In the genomic region with DNA sequence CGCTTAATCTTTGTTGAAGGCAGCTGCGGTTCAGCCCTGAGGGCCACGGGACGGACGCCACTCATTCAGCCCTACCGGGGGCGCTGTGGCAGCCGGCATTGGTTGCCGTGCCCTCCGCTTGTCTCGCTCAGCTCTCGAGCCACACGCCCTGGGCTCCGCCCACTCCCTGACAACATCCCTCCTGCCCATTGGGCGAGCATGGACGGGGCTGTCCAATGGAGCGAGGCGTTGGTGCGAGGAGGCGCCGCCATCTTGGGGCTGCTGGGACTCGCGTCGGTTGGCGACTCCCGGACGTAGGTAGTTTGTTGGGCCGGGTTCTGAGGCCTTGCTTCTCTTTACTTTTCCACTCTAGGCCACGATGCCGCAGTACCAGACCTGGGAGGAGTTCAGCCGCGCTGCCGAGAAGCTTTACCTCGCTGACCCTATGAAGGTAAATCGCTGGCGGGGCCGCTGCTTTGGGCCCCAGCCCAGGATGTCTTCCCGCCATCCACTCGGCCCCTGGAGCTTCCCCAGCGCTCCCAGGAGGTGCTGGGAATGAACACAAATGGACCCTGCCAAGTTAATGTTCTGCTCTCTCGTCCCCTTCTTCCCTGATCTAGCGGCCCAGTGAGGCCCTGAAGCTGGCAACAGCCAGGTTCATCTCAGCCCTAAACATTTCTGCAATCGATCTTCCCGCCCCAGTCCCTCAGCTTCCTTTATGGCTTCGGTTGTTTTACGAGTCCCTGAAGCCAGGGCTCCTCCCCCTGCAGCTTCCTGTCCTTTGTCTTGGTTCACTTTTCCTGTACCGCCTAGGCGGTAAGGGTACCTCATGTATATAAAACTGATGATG, we compare ENCODE assay signal across 1 cellular context.
TF ChIP-seq lines count a peak whose summit lies in the region.

SRP9 (plus strand) TSS at position 244 of the 829 bp plus-strand sequence; CDS start at position 359, 115 bp downstream.

TF ChIP-seq in HepG2, 621 proteins besides CTCF, POLR2A, EP300 and RAD21 (continued from another document and continues in another):
- TF ChIP-seq ZNF687 (CRISPR knock-in tag; IDR thresholded peaks at IDR 0.05) (peak; percentile 96), TAF15 (IDR thresholded peaks at IDR 0.05; ENCODE audit: low read depth, low read length, poor library complexity, severe bottlenecking) (peak; percentile 80), NR2C2 (CRISPR knock-in tag; IDR thresholded peaks at IDR 0.05; ENCODE audit: borderline replicate concordance) (peak; percentile 64; the same call in 1 of the 2 replicates), AHR (CRISPR knock-in tag; IDR thresholded peaks at IDR 0.05) (no peak), ZNF766 (CRISPR knock-in tag; IDR thresholded peaks at IDR 0.05; ENCODE audit: borderline replicate concordance) (no peak), ZNF713 (CRISPR knock-in tag; IDR thresholded peaks at IDR 0.05) (no peak), ZNF83 (CRISPR knock-in tag; IDR thresholded peaks at IDR 0.05; ENCODE audit: borderline replicate concordance) (no peak; the same call in 1 of the 2 replicates), AKNA (CRISPR knock-in tag; IDR thresholded peaks at IDR 0.05; ENCODE audit: borderline replicate concordance) (no peak), GLI4 (CRISPR knock-in tag; IDR thresholded peaks at IDR 0.05; ENCODE audit: borderline replicate concordance) (no peak), ZNF260 (CRISPR knock-in tag; IDR thresholded peaks at IDR 0.05; ENCODE audit: borderline replicate concordance, low read depth) (no peak), YEATS4 (CRISPR knock-in tag; IDR thresholded peaks at IDR 0.05; ENCODE audit: borderline replicate concordance) (peak; percentile 88), ZNF20 (CRISPR knock-in tag; IDR thresholded peaks at IDR 0.05) (no peak), REXO4 (CRISPR knock-in tag; IDR thresholded peaks at IDR 0.05; ENCODE audit: borderline replicate concordance) (no peak), ELF4 (CRISPR knock-in tag; IDR thresholded peaks at IDR 0.05; ENCODE audit: borderline replicate concordance) (no peak; the same call in 1 of the 2 replicates), TBL1XR1 (IDR thresholded peaks at IDR 0.05; ENCODE audit: borderline replicate concordance, low read length, partially characterized antibody) (peak; percentile 64), PHF8 (CRISPR knock-in tag; IDR thresholded peaks at IDR 0.05) (peak; percentile 95), CENPX (CRISPR knock-in tag; IDR thresholded peaks at IDR 0.05) (no peak), AGO2 (optimal IDR thresholded peaks at IDR 0.05; ENCODE audit: low read depth, low read length) (peak; percentile 78), ZNF7 (CRISPR knock-in tag; IDR thresholded peaks at IDR 0.05) (no peak), ADNP (CRISPR knock-in tag; IDR thresholded peaks at IDR 0.05) (no peak), ATM (IDR thresholded peaks at IDR 0.05; ENCODE audit: borderline replicate concordance) (no peak), ZBTB20 (CRISPR knock-in tag; IDR thresholded peaks at IDR 0.05; ENCODE audit: borderline replicate concordance, low read depth) (peak; percentile 41; the same call in 1 of the 2 replicates), HIC2 (CRISPR knock-in tag; IDR thresholded peaks at IDR 0.05; ENCODE audit: low read depth) (peak; percentile 60; the same call in 1 of the 2 replicates), ZNF777 (CRISPR knock-in tag; IDR thresholded peaks at IDR 0.05) (peak; percentile 40; the same call in 1 of the 2 replicates), ZNF180 (CRISPR knock-in tag; IDR thresholded peaks at IDR 0.05; ENCODE audit: borderline replicate concordance, low read depth) (no peak), MBNL3 (CRISPR knock-in tag; conservative IDR thresholded peaks at IDR 0.05) (no peak), HNF4A (CRISPR knock-in tag; IDR thresholded peaks at IDR 0.05) (no peak), NCOA1 (CRISPR knock-in tag; IDR thresholded peaks at IDR 0.05) (0 out of 2 replicates have a peak, but pooled peaks have one; percentile 48), RBFOX2 (IDR thresholded peaks at IDR 0.05; ENCODE audit: low read depth, low read length) (peak; percentile 91), ESRRA (CRISPR knock-in tag; IDR thresholded peaks at IDR 0.05; ENCODE audit: low read depth) (peak; percentile 18; the same call in 1 of the 2 replicates), NFE2 (CRISPR knock-in tag; IDR thresholded peaks at IDR 0.05) (no peak), ZBTB1 (CRISPR knock-in tag; IDR thresholded peaks at IDR 0.05; ENCODE audit: borderline replicate concordance) (no peak), SIX1 (CRISPR knock-in tag; IDR thresholded peaks at IDR 0.05; ENCODE audit: borderline replicate concordance) (no peak)
- TF ChIP-seq, protein P1, sequence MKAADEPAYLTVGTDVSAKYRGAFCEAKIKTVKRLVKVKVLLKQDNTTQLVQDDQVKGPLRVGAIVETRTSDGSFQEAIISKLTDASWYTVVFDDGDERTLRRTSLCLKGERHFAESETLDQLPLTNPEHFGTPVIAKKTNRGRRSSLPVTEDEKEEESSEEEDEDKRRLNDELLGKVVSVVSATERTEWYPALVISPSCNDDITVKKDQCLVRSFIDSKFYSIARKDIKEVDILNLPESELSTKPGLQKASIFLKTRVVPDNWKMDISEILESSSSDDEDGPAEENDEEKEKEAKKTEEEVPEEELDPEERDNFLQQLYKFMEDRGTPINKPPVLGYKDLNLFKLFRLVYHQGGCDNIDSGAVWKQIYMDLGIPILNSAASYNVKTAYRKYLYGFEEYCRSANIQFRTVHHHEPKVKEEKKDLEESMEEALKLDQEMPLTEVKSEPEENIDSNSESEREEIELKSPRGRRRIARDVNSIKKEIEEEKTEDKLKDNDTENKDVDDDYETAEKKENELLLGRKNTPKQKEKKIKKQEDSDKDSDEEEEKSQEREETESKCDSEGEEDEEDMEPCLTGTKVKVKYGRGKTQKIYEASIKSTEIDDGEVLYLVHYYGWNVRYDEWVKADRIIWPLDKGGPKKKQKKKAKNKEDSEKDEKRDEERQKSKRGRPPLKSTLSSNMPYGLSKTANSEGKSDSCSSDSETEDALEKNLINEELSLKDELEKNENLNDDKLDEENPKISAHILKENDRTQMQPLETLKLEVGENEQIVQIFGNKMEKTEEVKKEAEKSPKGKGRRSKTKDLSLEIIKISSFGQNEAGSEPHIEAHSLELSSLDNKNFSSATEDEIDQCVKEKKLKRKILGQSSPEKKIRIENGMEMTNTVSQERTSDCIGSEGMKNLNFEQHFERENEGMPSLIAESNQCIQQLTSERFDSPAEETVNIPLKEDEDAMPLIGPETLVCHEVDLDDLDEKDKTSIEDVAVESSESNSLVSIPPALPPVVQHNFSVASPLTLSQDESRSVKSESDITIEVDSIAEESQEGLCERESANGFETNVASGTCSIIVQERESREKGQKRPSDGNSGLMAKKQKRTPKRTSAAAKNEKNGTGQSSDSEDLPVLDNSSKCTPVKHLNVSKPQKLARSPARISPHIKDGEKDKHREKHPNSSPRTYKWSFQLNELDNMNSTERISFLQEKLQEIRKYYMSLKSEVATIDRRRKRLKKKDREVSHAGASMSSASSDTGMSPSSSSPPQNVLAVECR (CRISPR knock-in tag; IDR thresholded peaks at IDR 0.05; ENCODE audit: borderline replicate concordance) = peak; percentile 92
- TF ChIP-seq, protein P2, sequence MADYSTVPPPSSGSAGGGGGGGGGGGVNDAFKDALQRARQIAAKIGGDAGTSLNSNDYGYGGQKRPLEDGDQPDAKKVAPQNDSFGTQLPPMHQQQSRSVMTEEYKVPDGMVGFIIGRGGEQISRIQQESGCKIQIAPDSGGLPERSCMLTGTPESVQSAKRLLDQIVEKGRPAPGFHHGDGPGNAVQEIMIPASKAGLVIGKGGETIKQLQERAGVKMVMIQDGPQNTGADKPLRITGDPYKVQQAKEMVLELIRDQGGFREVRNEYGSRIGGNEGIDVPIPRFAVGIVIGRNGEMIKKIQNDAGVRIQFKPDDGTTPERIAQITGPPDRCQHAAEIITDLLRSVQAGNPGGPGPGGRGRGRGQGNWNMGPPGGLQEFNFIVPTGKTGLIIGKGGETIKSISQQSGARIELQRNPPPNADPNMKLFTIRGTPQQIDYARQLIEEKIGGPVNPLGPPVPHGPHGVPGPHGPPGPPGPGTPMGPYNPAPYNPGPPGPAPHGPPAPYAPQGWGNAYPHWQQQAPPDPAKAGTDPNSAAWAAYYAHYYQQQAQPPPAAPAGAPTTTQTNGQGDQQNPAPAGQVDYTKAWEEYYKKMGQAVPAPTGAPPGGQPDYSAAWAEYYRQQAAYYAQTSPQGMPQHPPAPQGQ (CRISPR knock-in tag; IDR thresholded peaks at IDR 0.05; ENCODE audit: borderline replicate concordance) = no peak
- TF ChIP-seq, protein P3, sequence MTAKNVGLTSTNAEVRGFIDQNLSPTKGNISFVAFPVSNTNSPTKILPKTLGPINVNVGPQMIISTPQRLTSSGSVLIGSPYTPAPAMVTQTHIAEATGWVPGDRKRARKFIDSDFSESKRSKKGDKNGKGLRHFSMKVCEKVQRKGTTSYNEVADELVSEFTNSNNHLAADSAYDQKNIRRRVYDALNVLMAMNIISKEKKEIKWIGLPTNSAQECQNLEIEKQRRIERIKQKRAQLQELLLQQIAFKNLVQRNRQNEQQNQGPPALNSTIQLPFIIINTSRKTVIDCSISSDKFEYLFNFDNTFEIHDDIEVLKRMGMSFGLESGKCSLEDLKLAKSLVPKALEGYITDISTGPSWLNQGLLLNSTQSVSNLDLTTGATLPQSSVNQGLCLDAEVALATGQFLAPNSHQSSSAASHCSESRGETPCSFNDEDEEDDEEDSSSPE (CRISPR knock-in tag; IDR thresholded peaks at IDR 0.05) = peak; percentile 57; the same call in 1 of the 2 replicates
- TF ChIP-seq, protein P4, sequence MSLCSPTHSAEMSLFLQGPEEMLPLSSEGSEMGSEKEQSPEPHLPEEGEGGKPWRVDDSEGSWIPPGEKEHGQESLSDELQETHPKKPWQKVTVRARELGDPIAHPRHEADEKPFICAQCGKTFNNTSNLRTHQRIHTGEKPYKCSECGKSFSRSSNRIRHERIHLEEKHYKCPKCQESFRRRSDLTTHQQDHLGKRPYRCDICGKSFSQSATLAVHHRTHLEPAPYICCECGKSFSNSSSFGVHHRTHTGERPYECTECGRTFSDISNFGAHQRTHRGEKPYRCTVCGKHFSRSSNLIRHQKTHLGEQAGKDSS (CRISPR knock-in tag; IDR thresholded peaks at IDR 0.05; ENCODE audit: borderline replicate concordance, low read depth) = peak; percentile 92; the same call in 1 of the 2 replicates
